Comparison of ENCODE assay signal across 10 cellular contexts in genomic region chrX:39309721-39310152, GRCh38.
DNase-seq lines count a peak whose midpoint lies in the region; ATAC-seq, FAIRE-seq and TF ChIP-seq lines count a peak whose summit lies in the region.
"Had no signal": no experiment of that assay in that cellular context is flagged by ENCODE, and none has a peak within 500 bp of the region (broad histone marks: within the 10 kb centered on the region; RNA-seq: fewer than 3 reads in every experiment).

No MANE protein-coding gene starts in this region.

- no peak overlapping the region for H3K9ac ChIP-seq in BLaER1

- H3K36me3 Mint-ChIP-seq in activated naive CD4-positive, alpha-beta T cell treated with anti-CD3 and anti-CD28 coated beads, Interleukin-2, amount 10 ng/mL, durations not matched to agents 7 days and 5 days = peaks cover 10% of the 10 kb centered on the region

- peak overlapping the region; percentile 95 for H3K27ac Mint-ChIP-seq in activated naive CD4-positive, alpha-beta T cell treated with anti-CD3 and anti-CD28 coated beads, Interleukin-2, amount 10 ng/mL, durations not matched to agents 7 days and 5 days

- ATAC-seq in lower lobe of right lung (peak in 1 of 2 donors; percentile 59), aorta (ENCODE audit: low FRiP score) (no peak), HG03442 (IDR thresholded peaks at IDR 0.05; ENCODE audit: unreplicated experiment) (no peak), gastroesophageal sphincter (no peak)

- FAIRE-seq in GM12892 (lab: Jason Lieb, UNC) = no peak

- DNase-seq in OCI-M1 (lab: John Stamatoyannopoulos, UW) (peak; percentile 44), lower lobe of right lung (no peak), aorta (no peak), GM12892 (ENCODE audit: insufficient read length) (no peak)
- peak; percentile 66 for DNase-seq in activated naive CD4-positive, alpha-beta T cell treated with anti-CD3 and anti-CD28 coated beads, Interleukin-2, amount 10 ng/mL, durations not matched to agents 7 days and 5 days
- DNase-seq: NK-92 treated with Interleukin-12 subunit alpha and Interleukin-12 subunit beta, amount 100 ng/mL, for 24 hours had no signal

- H3K4me2 ChIP-seq in BLaER1 = peak overlapping the region; percentile 77

- peaks cover 2% of the 10 kb centered on the region for H3K9me3 Mint-ChIP-seq in activated naive CD4-positive, alpha-beta T cell treated with anti-CD3 and anti-CD28 coated beads, Interleukin-2, amount 10 ng/mL, durations not matched to agents 7 days and 5 days

- no peaks in the 10 kb centered on the region for H3K27me3 Mint-ChIP-seq in activated naive CD4-positive, alpha-beta T cell treated with anti-CD3 and anti-CD28 coated beads, Interleukin-2, amount 10 ng/mL, durations not matched to agents 7 days and 5 days

- H3K4me1 ChIP-seq in BLaER1 = peaks cover 61% of the 10 kb centered on the region
- no peaks in the 10 kb centered on the region for H3K4me1 ChIP-seq in lower lobe of right lung
- H3K4me1 ChIP-seq in aorta (ENCODE audit: control insufficient read depth in 1 of 2, insufficient read depth in 2 of 2, low read length in 2 of 2) = no peaks in the 10 kb centered on the region
- H3K4me1 ChIP-seq in gastroesophageal sphincter = no peaks in the 10 kb centered on the region

- peaks cover 7% of the 10 kb centered on the region for H3K9me3 ChIP-seq in BLaER1
- H3K9me3 ChIP-seq in lower lobe of right lung = no peaks in the 10 kb centered on the region
- no peaks in the 10 kb centered on the region for H3K9me3 ChIP-seq in aorta (ENCODE audit: control insufficient read depth, low read length)
- H3K9me3 ChIP-seq in gastroesophageal sphincter = no peaks in the 10 kb centered on the region

- H3K27me3 ChIP-seq in BLaER1 (no peaks in the 10 kb centered on the region), lower lobe of right lung (ENCODE audit: low read depth) (no peaks in the 10 kb centered on the region), aorta (ENCODE audit: control insufficient read depth in 1 of 2, insufficient read depth in 2 of 2, low read length in 1 of 2) (no peaks in the 10 kb centered on the region), gastroesophageal sphincter (no peaks in the 10 kb centered on the region)

- peaks cover 47% of the 10 kb centered on the region for H3K4me1 Mint-ChIP-seq in activated naive CD4-positive, alpha-beta T cell treated with anti-CD3 and anti-CD28 coated beads, Interleukin-2, amount 10 ng/mL, durations not matched to agents 7 days and 5 days

- H3K27ac ChIP-seq in BLaER1 = peak overlapping the region; percentile 62; the same call in 1 of the 2 replicates
- peak overlapping the region; percentile 46 for H3K27ac ChIP-seq in lower lobe of right lung
- H3K27ac ChIP-seq in aorta (ENCODE audit: low read depth in 1 of 2, low read length in 2 of 2) = no peak overlapping the region
- H3K27ac ChIP-seq in gastroesophageal sphincter = no peak overlapping the region

- TF ChIP-seq POLR2A in GM12892 (IDR thresholded peaks at IDR 0.05; ENCODE audit: low read depth, low read length) (no peak), gastroesophageal sphincter (IDR thresholded peaks at IDR 0.05) (no peak)

- TF ChIP-seq CTCF in lower lobe of right lung (IDR thresholded peaks at IDR 0.05) = no peak
- TF ChIP-seq CTCF in gastroesophageal sphincter (IDR thresholded peaks at IDR 0.05) = no peak

- intact Hi-C loops in lower lobe of right lung (cut with DNase I) = no loop called here
- intact Hi-C loops in aorta (cut with DNase I) = no loop called here

- H3K36me3 ChIP-seq in BLaER1 (no peaks in the 10 kb centered on the region), lower lobe of right lung (no peaks in the 10 kb centered on the region), aorta (ENCODE audit: control insufficient read depth in 1 of 2, insufficient read depth in 2 of 2, low read length in 1 of 2) (no peaks in the 10 kb centered on the region), gastroesophageal sphincter (no peaks in the 10 kb centered on the region)

- CTCF ChIA-PET in activated naive CD4-positive, alpha-beta T cell treated with anti-CD3 and anti-CD28 coated beads, Interleukin-2, amount 10 ng/mL, durations not matched to agents 7 days and 5 days (lab: Charles Lee) = interaction anchor here (0.9 to 1.2 kb wide), 2 partner anchors 9 to 28 kb away, joined by 3 read pairs; no protein-coding TSS in a partner anchor

- no peaks in the 10 kb centered on the region for H4K20me1 ChIP-seq in BLaER1

- peak overlapping the region; percentile 10 for H3K4me3 Mint-ChIP-seq in activated naive CD4-positive, alpha-beta T cell treated with anti-CD3 and anti-CD28 coated beads, Interleukin-2, amount 10 ng/mL, durations not matched to agents 7 days and 5 days

- no peak for TF ChIP-seq EP300 in gastroesophageal sphincter (IDR thresholded peaks at IDR 0.05)

- WGBS in aorta, 2 donors = 69 to 72% methylated on average over 7 of the region's 7 CpGs
- WGBS in gastroesophageal sphincter (ENCODE audit: low coverage in 1 of 2), 2 donors = 46 to 60% methylated on average over 3 to 6 of the region's 7 CpGs

- no peak overlapping the region for H3K4me3 ChIP-seq in BLaER1
- H3K4me3 ChIP-seq in lower lobe of right lung = no peak overlapping the region
- H3K4me3 ChIP-seq in aorta (ENCODE audit: low read length in 2 of 2) = no peak overlapping the region
- no peak overlapping the region for H3K4me3 ChIP-seq in gastroesophageal sphincter
- H3K4me3 ChIP-seq: lung had no signal

Comparison
In these comparisons a context has a peak if more than half of its experiments do, and no peak if none do; other contexts are left out.
1. H3K27ac ChIP-seq: peak in BLaER1 (single experiment) and lower lobe of right lung (single experiment); none in aorta (0 of 2) and gastroesophageal sphincter (0 of 4).
2. DNase-seq: peak in OCI-M1 (single experiment) and activated naive CD4-positive, alpha-beta T cell treated with anti-CD3 and anti-CD28 coated beads, Interleukin-2, amount 10 ng/mL, durations not matched to agents 7 days and 5 days (single experiment); none in lower lobe of right lung (single experiment), aorta (0 of 2) and GM12892 (single experiment).